ENCODE assay signal across 1 cellular context in the genomic region with DNA sequence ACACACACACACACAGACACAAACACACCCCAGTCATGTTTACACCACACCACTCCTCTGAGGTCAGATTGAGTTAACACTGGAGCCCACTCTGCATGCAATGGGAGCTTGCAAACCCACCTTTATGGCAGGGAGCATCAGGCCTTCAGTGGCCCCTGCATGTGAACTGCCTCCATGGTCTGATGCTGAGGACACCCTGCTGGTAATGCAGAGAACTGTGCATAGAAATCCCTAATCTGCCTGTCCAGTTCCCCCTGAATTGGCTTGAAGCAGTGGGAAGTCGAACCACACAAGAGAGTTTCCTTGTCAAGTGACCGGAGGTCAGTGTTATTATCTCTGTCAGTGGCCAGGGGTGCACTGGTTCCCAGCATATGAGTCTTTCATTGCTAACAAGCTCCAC.
TF ChIP-seq lines count a peak whose summit lies in the region.

No MANE protein-coding gene starts in this region.

TF ChIP-seq in WTC11, 78 proteins besides CTCF, POLR2A, EP300 and RAD21 (continued from another document):
- TF ChIP-seq, protein P1, sequence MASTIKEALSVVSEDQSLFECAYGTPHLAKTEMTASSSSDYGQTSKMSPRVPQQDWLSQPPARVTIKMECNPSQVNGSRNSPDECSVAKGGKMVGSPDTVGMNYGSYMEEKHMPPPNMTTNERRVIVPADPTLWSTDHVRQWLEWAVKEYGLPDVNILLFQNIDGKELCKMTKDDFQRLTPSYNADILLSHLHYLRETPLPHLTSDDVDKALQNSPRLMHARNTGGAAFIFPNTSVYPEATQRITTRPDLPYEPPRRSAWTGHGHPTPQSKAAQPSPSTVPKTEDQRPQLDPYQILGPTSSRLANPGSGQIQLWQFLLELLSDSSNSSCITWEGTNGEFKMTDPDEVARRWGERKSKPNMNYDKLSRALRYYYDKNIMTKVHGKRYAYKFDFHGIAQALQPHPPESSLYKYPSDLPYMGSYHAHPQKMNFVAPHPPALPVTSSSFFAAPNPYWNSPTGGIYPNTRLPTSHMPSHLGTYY (CRISPR knock-in tag; IDR thresholded peaks at IDR 0.05), result no peak
